ENCODE assay signal across 10 cellular contexts in the genomic region with DNA sequence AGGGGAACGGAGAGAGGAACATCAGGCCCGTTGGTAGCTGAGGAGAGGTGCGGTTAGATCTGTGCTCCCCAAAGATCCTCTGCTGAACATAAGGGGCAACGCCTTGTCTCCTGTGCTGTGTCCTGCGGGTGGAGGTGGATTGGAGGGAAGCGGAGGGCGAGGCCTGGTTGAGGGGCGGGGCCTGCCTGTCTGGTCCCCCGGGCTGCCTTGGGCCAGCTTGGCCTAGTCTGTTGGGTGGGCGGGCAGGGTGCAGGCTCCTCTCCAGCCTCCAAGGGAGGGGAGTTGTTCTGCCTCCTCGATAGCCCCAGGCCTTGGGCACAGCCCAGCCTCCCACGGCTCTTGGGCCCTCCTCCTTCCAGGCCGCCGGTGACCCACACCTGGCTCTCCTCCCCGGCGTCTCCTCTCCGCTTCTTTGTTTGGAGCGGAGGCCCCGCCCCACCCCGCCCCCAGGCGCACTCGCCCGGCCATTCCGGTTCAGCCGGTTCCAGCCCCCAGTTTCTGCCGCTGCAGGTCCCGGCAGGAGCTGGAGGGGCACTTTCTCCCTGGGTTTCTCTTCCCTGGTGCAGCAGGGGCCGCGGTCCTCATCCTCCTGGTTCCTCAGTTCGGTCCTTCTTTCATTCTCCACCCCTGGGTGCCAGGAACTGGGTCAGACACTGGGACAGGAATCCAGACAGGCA. TPM values are rescaled to one million over a fixed set of nuclear protein-coding genes. Genes with fewer than 3 reads are reported as not detected.
DNase-seq lines count a peak whose midpoint lies in the region; ATAC-seq and TF ChIP-seq lines count a peak whose summit lies in the region.
"Had no signal": no experiment of that assay in that cellular context is flagged by ENCODE, and none has a peak within 500 bp of the region (broad histone marks: within the 10 kb centered on the region; RNA-seq: fewer than 3 reads in every experiment).

No MANE protein-coding gene starts in this region.

- H3K36me3 ChIP-seq in RWPE2 (ENCODE audit: low read depth) = peaks cover 81% of the 10 kb centered on the region

- H3K4me3 ChIP-seq in RWPE2 (ENCODE audit: severe bottlenecking) (peak overlapping the region; percentile 17), right cardiac atrium (ENCODE audit: low read length) (peak overlapping the region; percentile 29), skin epidermis (peak overlapping the region in 3 of 7 experiments; percentile 19 to 27 (median 20))
- H3K4me3 ChIP-seq: SJSA1 had no signal

- intact Hi-C loops in activated CD4-positive, alpha-beta T cell treated with anti-CD3 and anti-CD28 coated beads, Interleukin-2, amount 10 ng/mL, durations not matched to agents 24 days and 14 days (cut with micrococcal nuclease) = no loop called here
- intact Hi-C loops in right cardiac atrium (cut with DNase I) = no loop called here

- H3K27me3 ChIP-seq in RWPE2 (ENCODE audit: insufficient read depth, poor library complexity, severe bottlenecking) (no peaks in the 10 kb centered on the region), right cardiac atrium (ENCODE audit: control insufficient read depth, insufficient read depth) (no peaks in the 10 kb centered on the region)
- H3K27me3 ChIP-seq: SJSA1 had no signal

- no peaks in the 10 kb centered on the region for H3K9me3 Mint-ChIP-seq in activated CD4-positive, alpha-beta T cell treated with anti-CD3 and anti-CD28 coated beads, Interleukin-2, amount 10 ng/mL, durations not matched to agents 24 days and 14 days
- H3K9me3 Mint-ChIP-seq: CD4-positive, CD25-positive, alpha-beta regulatory T cell had no signal

- peaks cover 16% of the 10 kb centered on the region for H3K4me1 Mint-ChIP-seq in activated CD4-positive, alpha-beta T cell treated with anti-CD3 and anti-CD28 coated beads, Interleukin-2, amount 10 ng/mL, durations not matched to agents 24 days and 14 days

- no peaks in the 10 kb centered on the region for H3K9me3 ChIP-seq in RWPE2 (ENCODE audit: severe bottlenecking)
- H3K9me3 ChIP-seq in right cardiac atrium (ENCODE audit: control insufficient read depth, low read length) = no peaks in the 10 kb centered on the region
- H3K9me3 ChIP-seq: SJSA1 had no signal

- peaks cover 7% of the 10 kb centered on the region for H3K27me3 Mint-ChIP-seq in activated CD4-positive, alpha-beta T cell treated with anti-CD3 and anti-CD28 coated beads, Interleukin-2, amount 10 ng/mL, durations not matched to agents 24 days and 14 days

- H3K27ac ChIP-seq in RWPE2 (ENCODE audit: poor library complexity, severe bottlenecking) = peak overlapping the region; percentile 74
- H3K27ac ChIP-seq in right cardiac atrium (ENCODE audit: low read length) = no peak overlapping the region
- peak overlapping the region in 20 of 21 experiments; percentile 18 to 88 (median 72) for H3K27ac ChIP-seq in skin epidermis
- H3K27ac ChIP-seq: SJSA1 had no signal

- peaks cover 64% of the 10 kb centered on the region for H3K4me1 ChIP-seq in RWPE2 (ENCODE audit: insufficient read depth, poor library complexity, severe bottlenecking)
- no peaks in the 10 kb centered on the region for H3K4me1 ChIP-seq in right cardiac atrium (ENCODE audit: control insufficient read depth, insufficient read depth, low read length)
- H3K4me1 ChIP-seq: SJSA1 had no signal

- H3K36me3 Mint-ChIP-seq in activated CD4-positive, alpha-beta T cell treated with anti-CD3 and anti-CD28 coated beads, Interleukin-2, amount 10 ng/mL, durations not matched to agents 24 days and 14 days (ENCODE audit: low read depth) = no peaks in the 10 kb centered on the region
- H3K36me3 Mint-ChIP-seq: CD4-positive, CD25-positive, alpha-beta regulatory T cell had no signal

- no peak for TF ChIP-seq CTCF in RWPE2 (IDR thresholded peaks at IDR 0.05; ENCODE audit: poor library complexity, severe bottlenecking)

- H3K27ac Mint-ChIP-seq in activated CD4-positive, alpha-beta T cell treated with anti-CD3 and anti-CD28 coated beads, Interleukin-2, amount 10 ng/mL, durations not matched to agents 24 days and 14 days = no peak overlapping the region

- WGBS in right cardiac atrium = 26% methylated on average over 30 of the region's 30 CpGs

- ATAC-seq in RWPE2 (ENCODE audit: low read depth) = peak; percentile 81
- peak; percentile 42 to 45 for ATAC-seq in right cardiac atrium
- ATAC-seq in GM21447 (IDR thresholded peaks at IDR 0.05; ENCODE audit: unreplicated experiment) = no peak

- DNase-seq in activated CD4-positive, alpha-beta T cell treated with anti-CD3 and anti-CD28 coated beads, Interleukin-2, amount 10 ng/mL, durations not matched to agents 24 days and 14 days = peak; percentile 65
- no peak for DNase-seq in activated CD4-positive, alpha-beta T cell treated with anti-CD3 and anti-CD28 coated beads, Interleukin-2, amount 50 U/mL, for 1 hour
- peak; percentile 97 for DNase-seq in RWPE2 (ENCODE audit: low spot score)
- peak; percentile 34 to 81 (median 78) for DNase-seq in right cardiac atrium
- no peak for DNase-seq in NCI-H1694 (lab: John Stamatoyannopoulos, UW)
- no peak for DNase-seq in SHP77 (lab: John Stamatoyannopoulos, UW)

- H3K4me3 Mint-ChIP-seq in activated CD4-positive, alpha-beta T cell treated with anti-CD3 and anti-CD28 coated beads, Interleukin-2, amount 10 ng/mL, durations not matched to agents 24 days and 14 days = peak overlapping the region; percentile 40

RNA-seq across cellular contexts. Expression of a gene that starts 19.4 kb away (rescaled TPM):
- 2.1 and 2.7 TPM in 2 replicates for total RNA-seq in activated CD4-positive, alpha-beta T cell treated with anti-CD3 and anti-CD28 coated beads, Interleukin-2, amount 10 ng/mL, durations not matched to agents 24 days and 14 days
- 10 to 100 TPM; 11.1 to 19.7 (median 12.7) TPM for total RNA-seq in right cardiac atrium
- polyA plus RNA-seq in right cardiac atrium = 5.1 TPM
- polyA plus RNA-seq: CD4-positive, CD25-positive, alpha-beta regulatory T cell had no signal

Comparison
In these comparisons a context has a peak if more than half of its experiments do, and no peak if none do; other contexts are left out.
1. DNase-seq: peak in activated CD4-positive, alpha-beta T cell treated with anti-CD3 and anti-CD28 coated beads, Interleukin-2, amount 10 ng/mL, durations not matched to agents 24 days and 14 days (single experiment), RWPE2 (single experiment) and right cardiac atrium (3 of 3); none in activated CD4-positive, alpha-beta T cell treated with anti-CD3 and anti-CD28 coated beads, Interleukin-2, amount 50 U/mL, for 1 hour (single experiment), NCI-H1694 (single experiment) and SHP77 (0 of 2).